ENCODE assay signal across 8 cellular contexts in genomic region chr6:21164768-21165326, GRCh38.
A peak's percentile ranks its signal among the peaks of the same experiment; 100 is the strongest.
DNase-seq lines count a peak whose midpoint lies in the region; ATAC-seq lines count a peak whose summit lies in the region.

No MANE protein-coding gene starts in this region.

- peaks cover 21% of the 10 kb centered on the region for H3K4me1 Mint-ChIP-seq in stimulated activated memory B cell treated with anti-CD40 and anti-IgM and Interleukin-4, amounts not matched to agents 10 μg/mL and 1 μg/mL and 100 μg/mL, for 72 hours

- H3K27me3 Mint-ChIP-seq in stimulated activated memory B cell treated with anti-CD40 and anti-IgM and Interleukin-4, amounts not matched to agents 10 μg/mL and 1 μg/mL and 100 μg/mL, for 72 hours, result no peaks in the 10 kb centered on the region

- peaks cover 0 to 8% of the 10 kb centered on the region in 2 donors for H3K9me3 Mint-ChIP-seq in activated naive CD4-positive, alpha-beta T cell treated with anti-CD3 and anti-CD28 coated beads, Interleukin-2, amount 50 U/mL, for 72 hours
- H3K9me3 Mint-ChIP-seq in stimulated activated memory B cell treated with anti-CD40 and anti-IgM and Interleukin-4, amounts not matched to agents 10 μg/mL and 1 μg/mL and 100 μg/mL, for 72 hours, result no peaks in the 10 kb centered on the region

- ATAC-seq in activated naive CD4-positive, alpha-beta T cell treated with anti-CD3 and anti-CD28 coated beads, Interleukin-2, amount 50 U/mL, for 72 hours, result peak; percentile 28 to 40
- peak; percentile 69 for ATAC-seq in HG02885 (IDR thresholded peaks at IDR 0.05; ENCODE audit: poor library complexity, unreplicated experiment)
- ATAC-seq in stimulated activated memory B cell treated with anti-CD40 and anti-IgM and Interleukin-4, amounts not matched to agents 10 μg/mL and 1 μg/mL and 100 μg/mL, for 72 hours, result no peak

- no peak overlapping the region for H3K27ac Mint-ChIP-seq in activated naive CD4-positive, alpha-beta T cell treated with anti-CD3 and anti-CD28 coated beads, Interleukin-2, amount 50 U/mL, for 72 hours
- peak overlapping the region; percentile 17 for H3K27ac Mint-ChIP-seq in stimulated activated memory B cell treated with anti-CD40 and anti-IgM and Interleukin-4, amounts not matched to agents 10 μg/mL and 1 μg/mL and 100 μg/mL, for 72 hours

- no peak for DNase-seq in activated naive CD4-positive, alpha-beta T cell treated with anti-CD3 and anti-CD28 coated beads, Interleukin-2, amount 50 U/mL, for 72 hours (ENCODE audit: low spot score in 2 of 2)
- DNase-seq in activated naive CD4-positive, alpha-beta T cell (lab: John Stamatoyannopoulos, UW), result no peak
- DNase-seq in SW480 (ENCODE audit: low spot score) (peak; percentile 6), NCI-H187 (lab: John Stamatoyannopoulos, UW) (no peak), NCI-H526 (lab: John Stamatoyannopoulos, UW) (no peak), NCI-H510A (lab: John Stamatoyannopoulos, UW) (no peak)

- H3K36me3 Mint-ChIP-seq in activated naive CD4-positive, alpha-beta T cell treated with anti-CD3 and anti-CD28 coated beads, Interleukin-2, amount 50 U/mL, for 72 hours, result peaks cover 0 to 5% of the 10 kb centered on the region in 2 donors
- peaks cover 27% of the 10 kb centered on the region for H3K36me3 Mint-ChIP-seq in stimulated activated memory B cell treated with anti-CD40 and anti-IgM and Interleukin-4, amounts not matched to agents 10 μg/mL and 1 μg/mL and 100 μg/mL, for 72 hours

- no peak overlapping the region for H3K4me3 Mint-ChIP-seq in stimulated activated memory B cell treated with anti-CD40 and anti-IgM and Interleukin-4, amounts not matched to agents 10 μg/mL and 1 μg/mL and 100 μg/mL, for 72 hours
